ENCODE assay signal across 1 cellular context in the genomic region with DNA sequence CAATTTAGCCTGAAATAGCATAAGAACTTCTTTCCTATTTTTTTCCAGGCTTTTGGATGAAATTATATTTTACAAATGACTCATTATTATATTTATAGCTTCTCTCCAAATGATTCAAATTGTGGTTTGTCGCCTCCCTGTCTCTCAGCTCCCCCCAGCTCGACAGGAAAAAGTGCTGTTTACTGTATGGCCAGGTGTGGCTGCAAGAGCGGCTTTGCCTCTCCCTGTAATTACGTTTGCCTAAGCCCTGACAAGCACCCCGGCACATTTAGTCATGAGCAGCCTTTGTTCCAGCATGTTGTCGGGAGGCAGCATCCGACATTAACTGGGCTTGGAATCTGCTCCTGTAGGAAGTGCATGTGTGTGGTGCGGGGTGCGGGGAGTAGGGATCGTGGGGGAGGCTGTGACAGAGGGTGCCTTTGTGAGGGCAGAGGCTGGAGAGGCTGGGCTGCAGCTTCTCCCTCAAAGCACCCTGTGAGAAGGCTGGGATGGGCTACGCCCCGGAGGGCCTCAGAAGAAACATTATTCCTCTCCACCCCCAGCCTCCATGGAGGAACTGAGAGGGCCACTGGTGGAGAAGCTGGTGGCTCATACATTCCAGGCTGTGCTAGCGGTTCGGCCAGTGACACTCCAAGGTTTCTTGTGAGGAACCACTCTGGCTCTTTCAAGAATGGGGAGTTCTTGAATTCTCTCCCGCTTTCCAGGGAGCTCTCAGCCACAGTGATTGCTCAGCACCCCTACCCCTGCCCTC.
TF ChIP-seq lines count a peak whose summit lies in the region.

No MANE protein-coding gene starts in this region.

TF ChIP-seq in A549, 52 proteins besides CTCF, POLR2A, EP300 and RAD21 (continued from another document):
- TF ChIP-seq MYC (IDR thresholded peaks at IDR 0.05; ENCODE audit: borderline replicate concordance, low read length) (no peak), MAFK (IDR thresholded peaks at IDR 0.05; ENCODE audit: partially characterized antibody) (no peak), RFX5 (IDR thresholded peaks at IDR 0.05) (no peak), SREBF2 (IDR thresholded peaks at IDR 0.05) (no peak), BHLHE40 (IDR thresholded peaks at IDR 0.05; ENCODE audit: low read depth, low read length) (no peak)
TF ChIP-seq in A549: peak in this region for 0.
